ENCODE assay signal across 2 cellular contexts in the genomic region with DNA sequence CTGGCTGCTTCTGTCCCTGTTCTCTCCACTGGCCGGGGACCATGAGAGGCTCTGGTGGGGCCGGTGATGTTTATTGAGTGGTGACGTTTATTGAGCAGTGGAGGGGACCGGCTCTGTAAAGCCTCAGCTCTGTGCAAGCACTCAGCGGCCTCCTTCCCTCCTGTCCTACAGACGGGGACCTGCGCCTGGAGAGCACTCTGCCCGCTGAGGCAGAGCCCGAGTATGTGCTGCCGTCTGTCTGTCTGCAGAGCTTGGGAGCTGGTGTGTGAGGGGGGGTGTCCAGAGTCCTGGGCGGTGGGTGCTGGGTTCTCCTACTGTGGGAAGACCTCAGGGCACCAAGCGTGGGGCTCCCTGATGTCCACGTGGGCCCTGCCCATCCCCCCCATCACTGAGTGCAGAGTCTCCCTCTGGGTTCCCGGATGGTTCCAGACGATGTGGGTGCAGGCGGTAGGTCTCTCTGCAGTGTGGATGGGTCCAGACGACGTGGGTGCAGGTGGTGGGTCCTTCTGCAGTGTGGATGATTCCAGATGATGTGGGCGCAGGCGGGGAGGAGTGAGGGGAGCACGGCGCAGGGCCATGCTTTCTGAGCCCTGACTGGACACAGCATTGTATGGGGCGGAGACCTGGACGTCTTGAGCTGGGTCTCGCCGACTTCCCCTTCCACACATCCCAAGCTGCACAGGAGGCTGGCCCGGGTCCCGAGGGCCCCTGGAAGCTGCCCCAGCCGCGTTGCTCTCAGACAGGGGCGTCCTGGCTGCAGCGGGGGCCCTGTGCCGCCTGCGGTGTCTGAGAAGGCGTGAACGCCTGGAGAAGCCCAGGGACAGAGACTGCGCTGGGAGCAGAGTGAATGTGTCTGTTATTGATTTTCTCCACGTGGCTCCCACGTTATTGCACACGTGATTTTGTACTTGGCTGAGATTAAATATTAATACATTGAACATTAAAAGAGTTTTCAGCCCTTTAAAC.
TF ChIP-seq lines count a peak whose summit lies in the region.

No MANE protein-coding gene starts in this region.

TF ChIP-seq in IMR-90, 13 proteins besides CTCF, POLR2A, EP300 and RAD21:
- TF ChIP-seq, protein P1, sequence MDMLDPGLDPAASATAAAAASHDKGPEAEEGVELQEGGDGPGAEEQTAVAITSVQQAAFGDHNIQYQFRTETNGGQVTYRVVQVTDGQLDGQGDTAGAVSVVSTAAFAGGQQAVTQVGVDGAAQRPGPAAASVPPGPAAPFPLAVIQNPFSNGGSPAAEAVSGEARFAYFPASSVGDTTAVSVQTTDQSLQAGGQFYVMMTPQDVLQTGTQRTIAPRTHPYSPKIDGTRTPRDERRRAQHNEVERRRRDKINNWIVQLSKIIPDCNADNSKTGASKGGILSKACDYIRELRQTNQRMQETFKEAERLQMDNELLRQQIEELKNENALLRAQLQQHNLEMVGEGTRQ (IDR thresholded peaks at IDR 0.05; ENCODE audit: low read depth, low read length), result 0 out of 2 replicates have a peak, but pooled peaks have one; percentile 16
- TF ChIP-seq MXI1 (IDR thresholded peaks at IDR 0.05; ENCODE audit: borderline replicate concordance, low read depth, low read length), result no peak

TF ChIP-seq in HepG2, 621 proteins besides CTCF, POLR2A, EP300 and RAD21:
- TF ChIP-seq ZNF263 (CRISPR knock-in tag; IDR thresholded peaks at IDR 0.05), result peak; percentile 87
- no peak for TF ChIP-seq ZNF274 (CRISPR knock-in tag; IDR thresholded peaks at IDR 0.05)
- TF ChIP-seq SOX6 (IDR thresholded peaks at IDR 0.05), result no peak
- no peak for TF ChIP-seq SOX6 (CRISPR knock-in tag; IDR thresholded peaks at IDR 0.05)
- TF ChIP-seq RORA (CRISPR knock-in tag; IDR thresholded peaks at IDR 0.05), result no peak
- TF ChIP-seq, protein P1 (IDR thresholded peaks at IDR 0.05; ENCODE audit: low read depth, low read length), result 0 out of 2 replicates have a peak, but pooled peaks have one; percentile 37
- TF ChIP-seq, protein P1 (CRISPR knock-in tag; IDR thresholded peaks at IDR 0.05; ENCODE audit: borderline replicate concordance), result no peak
- TF ChIP-seq, protein P2, sequence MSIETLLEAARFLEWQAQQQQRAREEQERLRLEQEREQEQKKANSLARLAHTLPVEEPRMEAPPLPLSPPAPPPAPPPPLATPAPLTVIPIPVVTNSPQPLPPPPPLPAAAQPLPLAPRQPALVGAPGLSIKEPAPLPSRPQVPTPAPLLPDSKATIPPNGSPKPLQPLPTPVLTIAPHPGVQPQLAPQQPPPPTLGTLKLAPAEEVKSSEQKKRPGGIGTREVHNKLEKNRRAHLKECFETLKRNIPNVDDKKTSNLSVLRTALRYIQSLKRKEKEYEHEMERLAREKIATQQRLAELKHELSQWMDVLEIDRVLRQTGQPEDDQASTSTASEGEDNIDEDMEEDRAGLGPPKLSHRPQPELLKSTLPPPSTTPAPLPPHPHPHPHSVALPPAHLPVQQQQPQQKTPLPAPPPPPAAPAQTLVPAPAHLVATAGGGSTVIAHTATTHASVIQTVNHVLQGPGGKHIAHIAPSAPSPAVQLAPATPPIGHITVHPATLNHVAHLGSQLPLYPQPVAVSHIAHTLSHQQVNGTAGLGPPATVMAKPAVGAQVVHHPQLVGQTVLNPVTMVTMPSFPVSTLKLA (IDR thresholded peaks at IDR 0.05), result peak; percentile 81
- TF ChIP-seq IRF2 (CRISPR knock-in tag; IDR thresholded peaks at IDR 0.05), result no peak
